Comparison of ENCODE assay signal across 22 cellular contexts in the genomic region with DNA sequence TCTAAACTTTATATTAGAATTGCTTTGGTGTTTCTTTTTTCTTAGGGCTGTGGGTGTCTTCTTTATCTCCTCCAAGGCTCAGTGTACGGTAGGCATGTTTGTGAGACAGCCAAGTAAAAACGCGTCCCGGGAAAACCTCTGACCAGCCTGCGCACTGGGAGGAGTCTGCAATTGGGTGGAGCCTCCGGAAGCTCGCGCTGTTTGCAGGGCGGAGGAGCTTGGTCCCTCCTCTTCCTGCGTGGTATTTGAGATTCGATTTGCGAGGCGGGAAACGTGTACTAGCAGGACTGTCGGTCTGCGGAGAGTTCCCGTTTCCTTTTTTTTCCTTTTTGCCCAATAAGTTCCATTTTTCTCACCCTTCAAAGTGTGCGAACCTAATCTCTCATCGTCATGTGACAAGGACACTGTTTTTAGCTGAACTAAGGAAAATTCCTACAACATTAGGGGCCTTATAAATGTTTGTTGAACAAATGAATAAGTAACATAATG.
A peak's percentile ranks its signal among the peaks of the same experiment; 100 is the strongest.
DNase-seq lines count a peak whose midpoint lies in the region; ATAC-seq, FAIRE-seq and TF ChIP-seq lines count a peak whose summit lies in the region.
"Had no signal": no experiment of that assay in that cellular context is flagged by ENCODE, and none has a peak within 500 bp of the region (broad histone marks: within the 10 kb centered on the region; RNA-seq: fewer than 3 reads in every experiment).

No MANE protein-coding gene starts in this region.

- 81% methylated on average over 17 of the region's 19 CpGs for WGBS in mammary epithelial cell (ENCODE audit: low coverage, missing lambda C conversion rate)
- 92% methylated on average over 19 of the region's 19 CpGs; no CpG with 5 or more reads in 1 of the 2 experiments for WGBS in H1 (ENCODE audit: extremely low coverage in 1 of 2, insufficient coverage in 1 of 2, insufficient read length in 1 of 2, insufficient replicate concordance in 2 of 2, low coverage in 1 of 2, low lambda C conversion rate in 2 of 2, missing lambda C conversion rate in 1 of 2), 2 experiments
- 78 to 81% methylated on average over 19 of the region's 19 CpGs for WGBS in pancreas, 2 donors
- WGBS in heart right ventricle, 2 donors: 85% methylated on average over 19 of the region's 19 CpGs

- no peak for FAIRE-seq in H1 (lab: Jason Lieb, UNC)
- FAIRE-seq in urothelium cell line (lab: Jason Lieb, UNC): peak; percentile 94
- FAIRE-seq in pancreas (lab: Jason Lieb, UNC): no peak
- FAIRE-seq: D721Med, G401.6 had no signal

- TF ChIP-seq RAD21 in H1 (IDR thresholded peaks at IDR 0.05 in 1 of 2, conservative IDR thresholded peaks at IDR 0.05 in 1 of 2; ENCODE audit: low read depth in 2 of 2, low read length in 2 of 2): no peak

- H3K36me3 ChIP-seq in mammary epithelial cell (ENCODE audit: insufficient read depth, low read length) (no peaks in the 10 kb centered on the region), MG63 (no peaks in the 10 kb centered on the region), H1 (ENCODE audit: control insufficient read depth in 2 of 4, insufficient read depth in 4 of 4, low read length in 3 of 4) (0 out of 8 replicates have a peak, but pooled peaks cover 0 to 4% (median 0%) of the 10 kb centered on the region in 4 experiments), pancreas (no peaks in the 10 kb centered on the region), heart right ventricle (no peaks in the 10 kb centered on the region)
- H3K36me3 ChIP-seq: BE2C had no signal

- H2AFZ ChIP-seq in mammary epithelial cell (ENCODE audit: low read depth, low read length): no peak overlapping the region
- no peak overlapping the region for H2AFZ ChIP-seq in H1 (ENCODE audit: low read length)

- no peak overlapping the region for H3K23ac ChIP-seq in H1 (ENCODE audit: insufficient read length)

- H3K4me2 ChIP-seq in mammary epithelial cell (ENCODE audit: insufficient read depth, low read depth, low read length) (no peak overlapping the region), H1 (ENCODE audit: insufficient read depth in 1 of 2, low read depth in 2 of 2, low read length in 2 of 2) (no peak overlapping the region)

- no peaks in the 10 kb centered on the region for H4K20me1 ChIP-seq in mammary epithelial cell (ENCODE audit: insufficient read depth, low read length)
- H4K20me1 ChIP-seq in H1 (replicated peaks in 1 of 2; ENCODE audit: control insufficient read depth in 1 of 2, insufficient read depth in 2 of 2, low read length in 2 of 2): no peaks in the 10 kb centered on the region

- H3K14ac ChIP-seq in H1 (ENCODE audit: insufficient read length): no peak overlapping the region

- H3K79me1 ChIP-seq in H1 (ENCODE audit: low read depth, low read length): no peaks in the 10 kb centered on the region

- no peak overlapping the region for H2BK12ac ChIP-seq in H1 (ENCODE audit: low read depth, low read length)

- H2BK20ac ChIP-seq in H1 (ENCODE audit: low read length): 0 out of 2 replicates have a peak overlapping the region, but pooled peaks have one; percentile 53

- no peak overlapping the region for H2AK5ac ChIP-seq in H1 (ENCODE audit: low read depth, low read length)

- no peak overlapping the region for H4K8ac ChIP-seq in H1 (ENCODE audit: extremely low read depth, insufficient read depth, low read length)

- in situ Hi-C loops in T47D (cut with HindIII; ENCODE audit: low pct_unique_long_range_greater_than_20kb, low sequenced_read_pairs): no loop called here
- in situ Hi-C loops in mammary epithelial cell (cut with MboI; ENCODE audit: low sequenced_read_pairs in 2 of 2): no loop called here

- H2BK120ac ChIP-seq in H1 (replicated peaks; ENCODE audit: low read depth, low read length): no peak overlapping the region

- TF ChIP-seq POLR2A in H1 (IDR thresholded peaks at IDR 0.05; ENCODE audit: control extremely low read depth in 1 of 2, low read depth in 2 of 2, low read length in 2 of 2): no peak

- no peak for TF ChIP-seq CTCF in mammary epithelial cell (conservative IDR thresholded peaks at IDR 0.05 in 1 of 2, IDR thresholded peaks at IDR 0.05 in 1 of 2; ENCODE audit: extremely low read depth in 1 of 2, insufficient read depth in 1 of 2, low read depth in 1 of 2, low read length in 2 of 2)
- TF ChIP-seq CTCF in H1 (IDR thresholded peaks at IDR 0.05; ENCODE audit: control extremely low read depth in 1 of 3, insufficient read depth in 1 of 3, low read depth in 1 of 3, low read length in 3 of 3): no peak
- no peak for TF ChIP-seq CTCF in pancreas (IDR thresholded peaks at IDR 0.05)
- TF ChIP-seq CTCF in heart right ventricle (IDR thresholded peaks at IDR 0.05): no peak

- intact Hi-C loops in mammary epithelial cell (cut with micrococcal nuclease) (no loop called here), pancreas (cut with DNase I) (no loop called here), heart right ventricle (cut with DNase I) (no loop called here)

- no peak overlapping the region for H2BK5ac ChIP-seq in H1 (ENCODE audit: low read depth, low read length)

- no peak for TF ChIP-seq EP300 in H1 (IDR thresholded peaks at IDR 0.05; ENCODE audit: borderline replicate concordance in 1 of 2, low read depth in 2 of 2, low read length in 2 of 2)

- no peak overlapping the region for H2BK15ac ChIP-seq in H1 (ENCODE audit: low read length)

- no peaks in the 10 kb centered on the region for H3K23me2 ChIP-seq in H1 (ENCODE audit: low read depth, low read length)

- POLR2A ChIA-PET in H1 (lab: Charles Lee; ENCODE audit: partially characterized antibody): no interaction called here

- H4K91ac ChIP-seq in H1 (replicated peaks; ENCODE audit: insufficient read length, low read length): no peak overlapping the region

- no peak overlapping the region for H4K5ac ChIP-seq in H1 (ENCODE audit: insufficient read length, low read depth, low read length)

- ATAC-seq in pancreas: no peak
- ATAC-seq in heart right ventricle: no peak
- ATAC-seq: Panc1 had no signal

- no TSS peak for BruUV-seq in mammary epithelial cell (replicated peaks; lab: Mats Ljungman, UMichigan)

- CTCF ChIA-PET in mammary epithelial cell (lab: Charles Lee; ENCODE audit: low non-redundant PET) (no interaction called here), H1 (lab: Charles Lee; ENCODE audit: partially characterized antibody) (interaction anchor here (1.0 kb wide), 1 partner anchor 8 kb away, joined by 3 read pairs; no protein-coding TSS in a partner anchor)

- DNase-seq in T47D (ENCODE audit: low read depth in 1 of 2, low spot score in 1 of 2): peak; percentile 8 to 64
- no peak for DNase-seq in mammary epithelial cell
- DNase-seq in MG63: peak; percentile 69
- DNase-seq in H1 (ENCODE audit: low read depth in 1 of 2, low spot score in 2 of 2): no peak
- peak; percentile 92 for DNase-seq in urothelium cell line (ENCODE audit: low spot score)
- no peak for DNase-seq in islet precursor cell
- no peak for DNase-seq in pancreas
- DNase-seq in heart right ventricle: no peak
- DNase-seq: ACHN, BE2C, DMS53, HCEC 1CT, KBM-7, NCI-H1105 treated with DMSO at 0.1 percent for 48 hours, NCI-H2029, NCI-H526 treated with DMSO at 0.1 percent for 48 hours, SHP77 treated with DMSO at 0.1 percent for 48 hours had no signal

- no peak overlapping the region; the same call in 1 of the 2 replicates for H3K18ac ChIP-seq in H1 (ENCODE audit: extremely low read depth, low read length)

- H3K9ac ChIP-seq in mammary epithelial cell (ENCODE audit: insufficient read depth, low read length) (no peak overlapping the region), H1 (replicated peaks in 1 of 4; ENCODE audit: extremely low read depth in 1 of 4, low read depth in 3 of 4, low read length in 3 of 4) (no peak overlapping the region)

- H3K4me3 ChIP-seq in mammary epithelial cell (replicated peaks in 1 of 3; ENCODE audit: insufficient read depth in 1 of 3, low read depth in 2 of 3, low read length in 3 of 3) (no peak overlapping the region), MG63 (peak overlapping the region; percentile 44), H1 (ENCODE audit: extremely low read depth in 1 of 4, insufficient read depth in 2 of 4, low read depth in 3 of 4, low read length in 4 of 4) (no peak overlapping the region), pancreas (no peak overlapping the region), heart right ventricle (no peak overlapping the region)
- H3K4me3 ChIP-seq: SK-N-MC had no signal

- H3K79me2 ChIP-seq in mammary epithelial cell (ENCODE audit: insufficient read depth, low read length) (no peaks in the 10 kb centered on the region), H1 (ENCODE audit: control insufficient read depth in 1 of 2, insufficient read depth in 2 of 2, low read length in 2 of 2) (no peaks in the 10 kb centered on the region)

- H3K9me3 ChIP-seq in mammary epithelial cell (replicated peaks; ENCODE audit: insufficient read depth, low read length): peaks cover 3% of the 10 kb centered on the region
- no peaks in the 10 kb centered on the region for H3K9me3 ChIP-seq in MG63
- H3K9me3 ChIP-seq in H1 (ENCODE audit: insufficient read depth in 2 of 2, low read depth in 1 of 2, low read length in 1 of 2): peaks cover 4 to 9% of the 10 kb centered on the region in 2 experiments; a peak in 1 of 4 replicates
- no peaks in the 10 kb centered on the region for H3K9me3 ChIP-seq in pancreas
- peaks cover 0 to 20% (median 0%) of the 10 kb centered on the region in 11 donors for H3K9me3 ChIP-seq in heart right ventricle
- H3K9me3 ChIP-seq: BE2C had no signal

- H3K27me3 ChIP-seq in mammary epithelial cell (ENCODE audit: insufficient read depth, low read length) (no peaks in the 10 kb centered on the region), MG63 (no peaks in the 10 kb centered on the region), H1 (replicated peaks in 1 of 4; ENCODE audit: control insufficient read depth in 3 of 4, extremely low read depth in 1 of 4, insufficient read depth in 3 of 4, low read length in 3 of 4) (no peaks in the 10 kb centered on the region), pancreas (no peaks in the 10 kb centered on the region), heart right ventricle (no peaks in the 10 kb centered on the region)
- H3K27me3 ChIP-seq: BE2C had no signal

- dilution Hi-C loops in mammary epithelial cell (cut with HindIII; ENCODE audit: low sequenced_read_pairs): no loop called here

- no peak overlapping the region for H3K27ac ChIP-seq in mammary epithelial cell (ENCODE audit: insufficient read depth, low read depth, low read length)
- no peak overlapping the region for H3K27ac ChIP-seq in H1 (ENCODE audit: low read depth, low read length)
- H3K27ac ChIP-seq in pancreas: no peak overlapping the region
- no peak overlapping the region for H3K27ac ChIP-seq in heart right ventricle
- H3K27ac ChIP-seq: 22Rv1, SK-N-MC had no signal

- H3K4me1 ChIP-seq in mammary epithelial cell (ENCODE audit: insufficient read depth, low read length) (no peaks in the 10 kb centered on the region), H1 (replicated peaks in 1 of 4; ENCODE audit: control insufficient read depth in 3 of 4, insufficient read depth in 4 of 4, low read length in 3 of 4) (peaks cover 0 to 4% (median 3%) of the 10 kb centered on the region in 4 experiments; a peak in 2 of 7 replicates), pancreas (no peaks in the 10 kb centered on the region), heart right ventricle (no peaks in the 10 kb centered on the region)
- H3K4me1 ChIP-seq: BE2C had no signal

- H3K56ac ChIP-seq in H1 (replicated peaks; ENCODE audit: insufficient read length, low read depth, low read length): no peak overlapping the region

- H3K4ac ChIP-seq in H1 (replicated peaks; ENCODE audit: insufficient read length, low read depth, low read length): no peak overlapping the region

TF ChIP-seq in H1, 55 proteins besides CTCF, POLR2A, EP300 and RAD21 (continues in another document):
- TF ChIP-seq CBX5 (IDR thresholded peaks at IDR 0.05; ENCODE audit: low read depth, low read length): no peak

Comparison
In these comparisons a context has a peak if more than half of its experiments do, and no peak if none do; other contexts are left out.
1. DNase-seq: peak in T47D (2 of 2), MG63 (single experiment) and urothelium cell line (single experiment); none in mammary epithelial cell (single experiment), H1 (0 of 2), islet precursor cell (single experiment), pancreas (0 of 6) and heart right ventricle (0 of 2).